In genomic region chr6:26252097-26252496, GRCh38 we compare ENCODE assay signal across 8 cellular contexts.
DNase-seq lines count a peak whose midpoint lies in the region; FAIRE-seq and TF ChIP-seq lines count a peak whose summit lies in the region.
"Not testable (repeated sequence)": the region's sequence is repeated elsewhere in the genome, so short reads cannot be mapped to it uniquely, and the experiment has no call there.

No MANE protein-coding gene starts in this region.

- H3K9me3 ChIP-seq in H9 (ENCODE audit: control insufficient read depth, low read depth, low read length); Peyer's patch; left ventricle myocardium inferior (replicated peaks); muscle layer of colon (ENCODE audit: low read length); small intestine (ENCODE audit: control insufficient read depth, low read depth): not testable (repeated sequence)

- H2AFZ ChIP-seq in H9 (ENCODE audit: low read length): not testable (repeated sequence)

- not testable (repeated sequence) for DNase-seq in AG10803 (ENCODE audit: low read depth); H9; Peyer's patch; activated naive CD4-positive, alpha-beta T cell treated with anti-CD3 and anti-CD28 coated beads for 36 hours; left ventricle myocardium inferior
- DNase-seq in dermis blood vessel endothelial cell: peak; percentile 11
- peak; percentile 33 for DNase-seq in small intestine

- not testable (repeated sequence) for FAIRE-seq in small intestine (lab: Jason Lieb, UNC)

- not testable (repeated sequence) for TF ChIP-seq CTCF in AG10803 (conservative IDR thresholded peaks at IDR 0.05; ENCODE audit: low read length); H9 (conservative IDR thresholded peaks at IDR 0.05); Peyer's patch (IDR thresholded peaks at IDR 0.05); left ventricle myocardium inferior (IDR thresholded peaks at IDR 0.05; ENCODE audit: borderline replicate concordance)

- H3K27ac Mint-ChIP-seq in H9: peak overlapping the region; percentile 97 to 99 (median 98)
- H3K27ac Mint-ChIP-seq in activated naive CD4-positive, alpha-beta T cell treated with anti-CD3 and anti-CD28 coated beads for 36 hours: peak overlapping the region; percentile 100

- H3K23me2 ChIP-seq in H9 (ENCODE audit: insufficient read length, low read depth, low read length, poor library complexity, severe bottlenecking): not testable (repeated sequence)

- H3K36me3 Mint-ChIP-seq in H9 (ENCODE audit: insufficient read depth in 1 of 3, low read depth in 3 of 3); activated naive CD4-positive, alpha-beta T cell treated with anti-CD3 and anti-CD28 coated beads for 36 hours (ENCODE audit: low read depth): not testable (repeated sequence)

- not testable (repeated sequence) for TF ChIP-seq POLR2A in Peyer's patch (IDR thresholded peaks at IDR 0.05)

- H3K4ac ChIP-seq in H9 (ENCODE audit: low read depth, low read length): not testable (repeated sequence)

- H3K9ac ChIP-seq in H9 (ENCODE audit: extremely low read depth, insufficient read length, low read length): peak overlapping the region; percentile 64
- H3K9ac ChIP-seq in muscle layer of colon (ENCODE audit: low read length): not testable (repeated sequence)

- peak overlapping the region; percentile 78 for H3K4me3 ChIP-seq in AG10803 (ENCODE audit: low read length)
- peak overlapping the region; percentile 42 to 68 (median 54) for H3K4me3 ChIP-seq in Peyer's patch
- H3K4me3 ChIP-seq in left ventricle myocardium inferior: peak overlapping the region; percentile 63
- H3K4me3 ChIP-seq in muscle layer of colon (ENCODE audit: low read depth in 1 of 2, low read length in 2 of 2): peak overlapping the region; percentile 4 to 45
- H3K4me3 ChIP-seq in small intestine (ENCODE audit: low read depth in 1 of 2, low read length in 2 of 2): peak overlapping the region; percentile 33 to 87

- H4K91ac ChIP-seq in H9 (ENCODE audit: insufficient read length, low read depth, low read length): not testable (repeated sequence)

- not testable (repeated sequence) for H3K79me2 ChIP-seq in H9 (ENCODE audit: insufficient read depth, low read length)

- H3K36me3 ChIP-seq in Peyer's patch; left ventricle myocardium inferior; muscle layer of colon (ENCODE audit: insufficient read depth, low read length); small intestine (ENCODE audit: control insufficient read depth in 2 of 2, insufficient read depth in 2 of 2, low read length in 2 of 2): not testable (repeated sequence)

- WGBS in H9 (ENCODE audit: extremely low coverage, insufficient read length, low lambda C conversion rate): no CpG with 5 or more reads among the region's 5 CpGs
- WGBS in small intestine, 3 donors: 4 to 17% (median 7%) methylated on average over 5 of the region's 5 CpGs

- CTCF ChIA-PET in activated naive CD4-positive, alpha-beta T cell treated with anti-CD3 and anti-CD28 coated beads for 36 hours (lab: Charles Lee): interaction anchor here (1.2 to 2.2 kb wide), 4 partner anchors 12 to 64 kb away, joined by 5 to 8 read pairs (median 6); no protein-coding TSS in a partner anchor

- H3K9me3 Mint-ChIP-seq in H9; activated naive CD4-positive, alpha-beta T cell treated with anti-CD3 and anti-CD28 coated beads for 36 hours: not testable (repeated sequence)

- not testable (repeated sequence) for H3K79me1 ChIP-seq in H9 (ENCODE audit: insufficient read depth, low read depth, low read length, poor library complexity, severe bottlenecking)

- H3K14ac ChIP-seq in H9 (ENCODE audit: insufficient read depth, low read length): peak overlapping the region; percentile 69; the same call in 1 of the 2 replicates

- peak overlapping the region; percentile 20 for H3K18ac ChIP-seq in H9 (ENCODE audit: insufficient read length, low read depth, low read length)

- not testable (repeated sequence) for H4K8ac ChIP-seq in H9 (replicated peaks; ENCODE audit: insufficient read length, low read depth, low read length)

- peak overlapping the region; percentile 92 to 96 for H3K4me3 Mint-ChIP-seq in H9
- H3K4me3 Mint-ChIP-seq in activated naive CD4-positive, alpha-beta T cell treated with anti-CD3 and anti-CD28 coated beads for 36 hours: peak overlapping the region; percentile 86

- H3K56ac ChIP-seq in H9 (ENCODE audit: insufficient read length, low read depth, low read length): not testable (repeated sequence)

- not testable (repeated sequence) for H3T11ph ChIP-seq in H9 (ENCODE audit: low read length)

- H4K5ac ChIP-seq in H9 (ENCODE audit: insufficient read length, low read depth, low read length): not testable (repeated sequence)

- H4K20me1 ChIP-seq in H9 (ENCODE audit: control insufficient read depth, insufficient read depth, insufficient read length): not testable (repeated sequence)

- H3K27me3 ChIP-seq in H9 (ENCODE audit: insufficient read depth, low read length); Peyer's patch; small intestine (ENCODE audit: control insufficient read depth in 2 of 2, insufficient read depth in 2 of 2, low read length in 2 of 2): not testable (repeated sequence)
- peaks cover 99% of the 10 kb centered on the region for H3K27me3 ChIP-seq in left ventricle myocardium inferior (ENCODE audit: low read depth)
- peaks cover 36 to 57% of the 10 kb centered on the region in 2 donors for H3K27me3 ChIP-seq in muscle layer of colon (ENCODE audit: control insufficient read depth in 1 of 2, insufficient read depth in 2 of 2, low read length in 2 of 2)

- H3K27me3 Mint-ChIP-seq in H9 (ENCODE audit: low read depth); activated naive CD4-positive, alpha-beta T cell treated with anti-CD3 and anti-CD28 coated beads for 36 hours (ENCODE audit: low read depth): not testable (repeated sequence)

- not testable (repeated sequence) for H3K23ac ChIP-seq in H9 (ENCODE audit: insufficient read length, low read depth, low read length)

- H2BK12ac ChIP-seq in H9 (ENCODE audit: insufficient read length, low read depth, low read length): not testable (repeated sequence)

- not testable (repeated sequence) for H2BK15ac ChIP-seq in H9 (ENCODE audit: low read depth, low read length)

- H2AK5ac ChIP-seq in H9 (ENCODE audit: insufficient read length, low read length): not testable (repeated sequence)

- not testable (repeated sequence) for H3K4me1 ChIP-seq in H9 (ENCODE audit: insufficient read depth, low read length); Peyer's patch; small intestine (ENCODE audit: control insufficient read depth in 2 of 2, insufficient read depth in 1 of 2, low read depth in 1 of 2, low read length in 1 of 2)
- H3K4me1 ChIP-seq in left ventricle myocardium inferior: peaks cover 24% of the 10 kb centered on the region
- peaks cover 10% of the 10 kb centered on the region for H3K4me1 ChIP-seq in muscle layer of colon (ENCODE audit: insufficient read depth, low read length)

- H3K27ac ChIP-seq in H9 (ENCODE audit: insufficient read length, low read depth, low read length) (peak overlapping the region; percentile 50), Peyer's patch (peak overlapping the region; percentile 54 to 94 (median 79)), small intestine (ENCODE audit: low read depth in 1 of 2, low read length in 1 of 2) (peak overlapping the region; percentile 79 to 94)
- not testable (repeated sequence) for H3K27ac ChIP-seq in left ventricle myocardium inferior (replicated peaks); muscle layer of colon (ENCODE audit: low read depth, low read length)

- H2BK120ac ChIP-seq in H9 (ENCODE audit: low read depth, low read length, poor library complexity, severe bottlenecking): not testable (repeated sequence)

- H3K4me1 Mint-ChIP-seq in H9: peaks cover 23% of the 10 kb centered on the region in 2 experiments
- H3K4me1 Mint-ChIP-seq in activated naive CD4-positive, alpha-beta T cell treated with anti-CD3 and anti-CD28 coated beads for 36 hours (ENCODE audit: low read depth): peaks cover 17% of the 10 kb centered on the region

- intact Hi-C loops in activated naive CD4-positive, alpha-beta T cell treated with anti-CD3 and anti-CD28 coated beads for 36 hours (cut with micrococcal nuclease); left ventricle myocardium inferior (cut with micrococcal nuclease): not testable (repeated sequence)

- not testable (repeated sequence) for H2BK5ac ChIP-seq in H9 (ENCODE audit: insufficient read length, low read length)

- peak overlapping the region; percentile 34 for H3K4me2 ChIP-seq in H9 (ENCODE audit: insufficient read depth, insufficient read length, low read length)

- not testable (repeated sequence) for H2BK20ac ChIP-seq in H9 (ENCODE audit: low read depth, low read length, poor library complexity, severe bottlenecking)

Comparison
In these comparisons a context has a peak if more than half of its experiments do, and no peak if none do; other contexts are left out.
1. H3K4me3 ChIP-seq: peak in every context shown above with its lines; median percentile 78 in AG10803; 63 in left ventricle myocardium inferior; 60 in small intestine; 54 in Peyer's patch; 24 in muscle layer of colon.